ENCODE assay signal across 1 cellular context in the genomic region with DNA sequence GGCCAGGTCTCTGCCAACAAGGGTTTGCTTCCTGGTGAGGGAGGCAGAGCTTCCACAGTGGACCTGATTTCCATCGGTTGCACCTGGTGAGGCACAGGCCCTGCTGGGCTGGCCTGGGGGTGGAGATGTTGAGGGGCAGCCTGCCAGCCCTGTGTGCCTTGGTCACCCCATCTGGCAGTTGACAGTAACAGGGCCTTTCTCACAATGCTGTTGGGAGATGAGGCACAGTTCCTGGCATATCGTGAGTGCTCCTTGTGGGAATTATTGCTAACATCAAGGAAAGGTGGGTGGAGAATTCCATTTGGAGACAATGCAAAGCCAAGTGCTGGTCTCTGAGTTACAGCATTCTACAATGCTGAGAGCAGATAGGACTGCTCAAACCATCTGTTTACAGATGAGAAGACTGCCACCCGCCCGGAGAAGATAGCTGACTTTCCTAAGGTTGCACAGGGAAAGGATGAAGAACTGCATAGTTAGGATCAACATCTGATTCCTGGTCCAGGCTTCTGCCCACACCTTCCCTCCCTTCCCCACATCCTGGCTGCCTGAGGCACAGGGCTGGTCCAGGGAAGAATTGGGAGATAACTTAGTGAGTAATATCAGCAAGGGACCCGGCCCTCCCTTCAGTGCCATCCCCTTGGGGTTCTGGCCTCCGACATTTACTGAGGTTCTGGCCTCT.
TF ChIP-seq lines count a peak whose summit lies in the region.

No MANE protein-coding gene starts in this region.

TF ChIP-seq in HepG2, 621 proteins besides CTCF, POLR2A, EP300 and RAD21 (continues in another document):
- no peak for TF ChIP-seq RAD51 (IDR thresholded peaks at IDR 0.05; ENCODE audit: borderline replicate concordance)
- TF ChIP-seq FOXO1 (CRISPR knock-in tag; IDR thresholded peaks at IDR 0.05): no peak
- TF ChIP-seq EZH2 (conservative IDR thresholded peaks at IDR 0.05; ENCODE audit: low read depth, low read length): no peak
- no peak for TF ChIP-seq CHD4 (IDR thresholded peaks at IDR 0.05; ENCODE audit: borderline replicate concordance, low read length)
- TF ChIP-seq, protein P1, sequence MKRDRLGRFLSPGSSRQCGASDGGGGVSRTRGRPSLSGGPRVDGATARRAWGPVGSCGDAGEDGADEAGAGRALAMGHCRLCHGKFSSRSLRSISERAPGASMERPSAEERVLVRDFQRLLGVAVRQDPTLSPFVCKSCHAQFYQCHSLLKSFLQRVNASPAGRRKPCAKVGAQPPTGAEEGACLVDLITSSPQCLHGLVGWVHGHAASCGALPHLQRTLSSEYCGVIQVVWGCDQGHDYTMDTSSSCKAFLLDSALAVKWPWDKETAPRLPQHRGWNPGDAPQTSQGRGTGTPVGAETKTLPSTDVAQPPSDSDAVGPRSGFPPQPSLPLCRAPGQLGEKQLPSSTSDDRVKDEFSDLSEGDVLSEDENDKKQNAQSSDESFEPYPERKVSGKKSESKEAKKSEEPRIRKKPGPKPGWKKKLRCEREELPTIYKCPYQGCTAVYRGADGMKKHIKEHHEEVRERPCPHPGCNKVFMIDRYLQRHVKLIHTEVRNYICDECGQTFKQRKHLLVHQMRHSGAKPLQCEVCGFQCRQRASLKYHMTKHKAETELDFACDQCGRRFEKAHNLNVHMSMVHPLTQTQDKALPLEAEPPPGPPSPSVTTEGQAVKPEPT (CRISPR knock-in tag; IDR thresholded peaks at IDR 0.05; ENCODE audit: low read depth): no peak
- TF ChIP-seq ZNF292 (CRISPR knock-in tag; IDR thresholded peaks at IDR 0.05; ENCODE audit: borderline replicate concordance, low read depth): no peak
- no peak for TF ChIP-seq ATF7-NPFF (CRISPR knock-in tag; IDR thresholded peaks at IDR 0.05; ENCODE audit: low read depth)
- no peak for TF ChIP-seq ZNF350 (CRISPR knock-in tag; IDR thresholded peaks at IDR 0.05; ENCODE audit: borderline replicate concordance, low read depth)
- TF ChIP-seq, protein P2, sequence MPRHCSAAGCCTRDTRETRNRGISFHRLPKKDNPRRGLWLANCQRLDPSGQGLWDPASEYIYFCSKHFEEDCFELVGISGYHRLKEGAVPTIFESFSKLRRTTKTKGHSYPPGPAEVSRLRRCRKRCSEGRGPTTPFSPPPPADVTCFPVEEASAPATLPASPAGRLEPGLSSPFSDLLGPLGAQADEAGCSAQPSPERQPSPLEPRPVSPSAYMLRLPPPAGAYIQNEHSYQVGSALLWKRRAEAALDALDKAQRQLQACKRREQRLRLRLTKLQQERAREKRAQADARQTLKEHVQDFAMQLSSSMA (CRISPR knock-in tag; IDR thresholded peaks at IDR 0.05): 0 out of 2 replicates have a peak, but pooled peaks have one; percentile 12
- TF ChIP-seq PHF20 (CRISPR knock-in tag; IDR thresholded peaks at IDR 0.05): peak; percentile 25; the same call in 1 of the 2 replicates
- TF ChIP-seq SIN3B (IDR thresholded peaks at IDR 0.05; ENCODE audit: low read length): no peak
- TF ChIP-seq MED1 (CRISPR knock-in tag; IDR thresholded peaks at IDR 0.05): 0 out of 2 replicates have a peak, but pooled peaks have one; percentile 21
- TF ChIP-seq ZNF563 (CRISPR knock-in tag; IDR thresholded peaks at IDR 0.05): no peak; the same call in 1 of the 2 replicates
- no peak for TF ChIP-seq TBX3 (IDR thresholded peaks at IDR 0.05; ENCODE audit: borderline replicate concordance)
- TF ChIP-seq SIX1 (CRISPR knock-in tag; IDR thresholded peaks at IDR 0.05; ENCODE audit: borderline replicate concordance): no peak
- TF ChIP-seq, protein P3, sequence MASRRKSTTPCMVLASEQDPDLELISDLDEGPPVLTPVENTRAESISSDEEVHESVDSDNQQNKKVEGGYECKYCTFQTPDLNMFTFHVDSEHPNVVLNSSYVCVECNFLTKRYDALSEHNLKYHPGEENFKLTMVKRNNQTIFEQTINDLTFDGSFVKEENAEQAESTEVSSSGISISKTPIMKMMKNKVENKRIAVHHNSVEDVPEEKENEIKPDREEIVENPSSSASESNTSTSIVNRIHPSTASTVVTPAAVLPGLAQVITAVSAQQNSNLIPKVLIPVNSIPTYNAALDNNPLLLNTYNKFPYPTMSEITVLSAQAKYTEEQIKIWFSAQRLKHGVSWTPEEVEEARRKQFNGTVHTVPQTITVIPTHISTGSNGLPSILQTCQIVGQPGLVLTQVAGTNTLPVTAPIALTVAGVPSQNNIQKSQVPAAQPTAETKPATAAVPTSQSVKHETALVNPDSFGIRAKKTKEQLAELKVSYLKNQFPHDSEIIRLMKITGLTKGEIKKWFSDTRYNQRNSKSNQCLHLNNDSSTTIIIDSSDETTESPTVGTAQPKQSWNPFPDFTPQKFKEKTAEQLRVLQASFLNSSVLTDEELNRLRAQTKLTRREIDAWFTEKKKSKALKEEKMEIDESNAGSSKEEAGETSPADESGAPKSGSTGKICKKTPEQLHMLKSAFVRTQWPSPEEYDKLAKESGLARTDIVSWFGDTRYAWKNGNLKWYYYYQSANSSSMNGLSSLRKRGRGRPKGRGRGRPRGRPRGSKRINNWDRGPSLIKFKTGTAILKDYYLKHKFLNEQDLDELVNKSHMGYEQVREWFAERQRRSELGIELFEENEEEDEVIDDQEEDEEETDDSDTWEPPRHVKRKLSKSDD (CRISPR knock-in tag; IDR thresholded peaks at IDR 0.05; ENCODE audit: low read depth): no peak
- no peak for TF ChIP-seq ZNF839 (CRISPR knock-in tag; IDR thresholded peaks at IDR 0.05; ENCODE audit: borderline replicate concordance)
- TF ChIP-seq, protein P4, sequence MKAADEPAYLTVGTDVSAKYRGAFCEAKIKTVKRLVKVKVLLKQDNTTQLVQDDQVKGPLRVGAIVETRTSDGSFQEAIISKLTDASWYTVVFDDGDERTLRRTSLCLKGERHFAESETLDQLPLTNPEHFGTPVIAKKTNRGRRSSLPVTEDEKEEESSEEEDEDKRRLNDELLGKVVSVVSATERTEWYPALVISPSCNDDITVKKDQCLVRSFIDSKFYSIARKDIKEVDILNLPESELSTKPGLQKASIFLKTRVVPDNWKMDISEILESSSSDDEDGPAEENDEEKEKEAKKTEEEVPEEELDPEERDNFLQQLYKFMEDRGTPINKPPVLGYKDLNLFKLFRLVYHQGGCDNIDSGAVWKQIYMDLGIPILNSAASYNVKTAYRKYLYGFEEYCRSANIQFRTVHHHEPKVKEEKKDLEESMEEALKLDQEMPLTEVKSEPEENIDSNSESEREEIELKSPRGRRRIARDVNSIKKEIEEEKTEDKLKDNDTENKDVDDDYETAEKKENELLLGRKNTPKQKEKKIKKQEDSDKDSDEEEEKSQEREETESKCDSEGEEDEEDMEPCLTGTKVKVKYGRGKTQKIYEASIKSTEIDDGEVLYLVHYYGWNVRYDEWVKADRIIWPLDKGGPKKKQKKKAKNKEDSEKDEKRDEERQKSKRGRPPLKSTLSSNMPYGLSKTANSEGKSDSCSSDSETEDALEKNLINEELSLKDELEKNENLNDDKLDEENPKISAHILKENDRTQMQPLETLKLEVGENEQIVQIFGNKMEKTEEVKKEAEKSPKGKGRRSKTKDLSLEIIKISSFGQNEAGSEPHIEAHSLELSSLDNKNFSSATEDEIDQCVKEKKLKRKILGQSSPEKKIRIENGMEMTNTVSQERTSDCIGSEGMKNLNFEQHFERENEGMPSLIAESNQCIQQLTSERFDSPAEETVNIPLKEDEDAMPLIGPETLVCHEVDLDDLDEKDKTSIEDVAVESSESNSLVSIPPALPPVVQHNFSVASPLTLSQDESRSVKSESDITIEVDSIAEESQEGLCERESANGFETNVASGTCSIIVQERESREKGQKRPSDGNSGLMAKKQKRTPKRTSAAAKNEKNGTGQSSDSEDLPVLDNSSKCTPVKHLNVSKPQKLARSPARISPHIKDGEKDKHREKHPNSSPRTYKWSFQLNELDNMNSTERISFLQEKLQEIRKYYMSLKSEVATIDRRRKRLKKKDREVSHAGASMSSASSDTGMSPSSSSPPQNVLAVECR (CRISPR knock-in tag; IDR thresholded peaks at IDR 0.05; ENCODE audit: borderline replicate concordance): 0 out of 2 replicates have a peak, but pooled peaks have one; percentile 30
- TF ChIP-seq ZNF879 (CRISPR knock-in tag; IDR thresholded peaks at IDR 0.05): 0 out of 2 replicates have a peak, but pooled peaks have one; percentile 13
- TF ChIP-seq, protein P5, sequence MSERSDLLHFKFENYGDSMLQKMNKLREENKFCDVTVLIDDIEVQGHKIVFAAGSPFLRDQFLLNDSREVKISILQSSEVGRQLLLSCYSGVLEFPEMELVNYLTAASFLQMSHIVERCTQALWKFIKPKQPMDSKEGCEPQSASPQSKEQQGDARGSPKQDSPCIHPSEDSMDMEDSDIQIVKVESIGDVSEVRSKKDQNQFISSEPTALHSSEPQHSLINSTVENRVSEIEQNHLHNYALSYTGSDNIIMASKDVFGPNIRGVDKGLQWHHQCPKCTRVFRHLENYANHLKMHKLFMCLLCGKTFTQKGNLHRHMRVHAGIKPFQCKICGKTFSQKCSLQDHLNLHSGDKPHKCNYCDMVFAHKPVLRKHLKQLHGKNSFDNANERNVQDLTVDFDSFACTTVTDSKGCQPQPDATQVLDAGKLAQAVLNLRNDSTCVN (CRISPR knock-in tag; IDR thresholded peaks at IDR 0.05; ENCODE audit: borderline replicate concordance): no peak
- no peak for TF ChIP-seq TEAD2 (CRISPR knock-in tag; IDR thresholded peaks at IDR 0.05)
- no peak for TF ChIP-seq HOXD1 (CRISPR knock-in tag; IDR thresholded peaks at IDR 0.05)
- TF ChIP-seq BHLHE40 (IDR thresholded peaks at IDR 0.05; ENCODE audit: low read length): no peak
- no peak for TF ChIP-seq ZNF572 (CRISPR knock-in tag; IDR thresholded peaks at IDR 0.05)
- TF ChIP-seq KMT2A (CRISPR knock-in tag; IDR thresholded peaks at IDR 0.05): no peak
- TF ChIP-seq ZNF382 (CRISPR knock-in tag; IDR thresholded peaks at IDR 0.05; ENCODE audit: borderline replicate concordance): no peak
- no peak for TF ChIP-seq FOXP4 (CRISPR knock-in tag; IDR thresholded peaks at IDR 0.05)
- TF ChIP-seq ZC3H13 (CRISPR knock-in tag; IDR thresholded peaks at IDR 0.05): 0 out of 2 replicates have a peak, but pooled peaks have one; percentile 13
- TF ChIP-seq, protein P6, sequence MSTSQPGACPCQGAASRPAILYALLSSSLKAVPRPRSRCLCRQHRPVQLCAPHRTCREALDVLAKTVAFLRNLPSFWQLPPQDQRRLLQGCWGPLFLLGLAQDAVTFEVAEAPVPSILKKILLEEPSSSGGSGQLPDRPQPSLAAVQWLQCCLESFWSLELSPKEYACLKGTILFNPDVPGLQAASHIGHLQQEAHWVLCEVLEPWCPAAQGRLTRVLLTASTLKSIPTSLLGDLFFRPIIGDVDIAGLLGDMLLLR (CRISPR knock-in tag; IDR thresholded peaks at IDR 0.05): no peak
- TF ChIP-seq RFX1 (IDR thresholded peaks at IDR 0.05): no peak
